1 cellular context compared by ENCODE assay signal in genomic region chr4:766152-766515, GRCh38.
TF ChIP-seq lines count a peak whose summit lies in the region.

No MANE protein-coding gene starts in this region.

TF ChIP-seq in WTC11, 78 proteins besides CTCF, POLR2A, EP300 and RAD21 (continued from another document):
- TF ChIP-seq ZNF532 (CRISPR knock-in tag; IDR thresholded peaks at IDR 0.05; ENCODE audit: borderline replicate concordance), result no peak
- TF ChIP-seq PRRX2 (CRISPR knock-in tag; IDR thresholded peaks at IDR 0.05), result no peak
- TF ChIP-seq RELA (CRISPR knock-in tag; IDR thresholded peaks at IDR 0.05; ENCODE audit: borderline replicate concordance), result no peak
- no peak for TF ChIP-seq TEAD1 (CRISPR knock-in tag; IDR thresholded peaks at IDR 0.05)
- TF ChIP-seq ZNF416 (CRISPR knock-in tag; IDR thresholded peaks at IDR 0.05), result no peak
- no peak for TF ChIP-seq OVOL2 (CRISPR knock-in tag; IDR thresholded peaks at IDR 0.05; ENCODE audit: borderline replicate concordance)
- no peak for TF ChIP-seq MAX (CRISPR knock-in tag; IDR thresholded peaks at IDR 0.05)
